In the genomic region with DNA sequence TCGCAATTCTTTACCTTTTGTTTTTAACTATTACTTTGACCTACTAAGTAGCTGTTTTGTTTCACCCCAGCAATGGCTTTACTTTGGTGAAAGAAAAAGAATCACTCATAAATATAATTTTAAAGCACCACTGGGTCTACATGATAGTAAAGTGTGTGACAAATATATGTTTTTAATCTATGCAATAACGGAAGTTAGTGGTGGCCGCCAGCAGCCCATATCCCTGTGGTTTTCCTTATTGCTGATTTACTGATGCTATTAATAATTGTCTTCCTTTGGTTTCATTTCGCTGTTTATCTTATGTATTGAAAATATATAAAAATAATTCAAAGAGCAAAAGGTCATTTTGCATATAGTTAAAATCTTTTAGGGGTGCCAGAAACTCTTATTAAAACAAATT, we compare ENCODE assay signal across 23 cellular contexts.
"Had no signal": no experiment of that assay in that cellular context is flagged by ENCODE, and none has a peak within 500 bp of the region (broad histone marks: within the 10 kb centered on the region; RNA-seq: fewer than 3 reads in every experiment).

No MANE protein-coding gene starts in this region.

- H3K4me1 ChIP-seq: esophagus squamous epithelium, sigmoid colon had no signal

- H3K9me3 ChIP-seq: esophagus squamous epithelium, lower lobe of right lung, neutrophil, sigmoid colon, stomach had no signal

- H3K9me3 Mint-ChIP-seq: activated B cell treated with CpG ODN at 0.5 μM for 24 hours; activated CD4-positive, alpha-beta memory T cell treated with anti-CD3 and anti-CD28 coated beads, Interleukin-2, amount 10 ng/mL, durations not matched to agents 7 days and 5 days; activated naive CD8-positive, alpha-beta T cell treated with anti-CD3 and anti-CD28 coated beads for 36 hours; effector memory CD8-positive, alpha-beta T cell; natural killer cell; stimulated activated effector memory CD8-positive, alpha-beta T cell treated with anti-CD3 and anti-CD28 coated beads, Interleukin-12 subunit alpha, Interleukin-12 subunit beta, amount 100 ng/mL, for 72 hours; T-helper 2 cell treated with Interferon-gamma antibody and Interleukin-4, amounts not matched to agents 5 μg/mL and 100 μg/mL, for 36 hours; type B pancreatic cell had no signal

- H3K27me3 Mint-ChIP-seq: activated B cell treated with CpG ODN at 0.5 μM for 24 hours; activated CD4-positive, alpha-beta memory T cell treated with anti-CD3 and anti-CD28 coated beads, Interleukin-2, amount 10 ng/mL, durations not matched to agents 7 days and 5 days; activated CD8-positive, alpha-beta memory T cell treated with anti-CD3 and anti-CD28 coated beads, Interleukin-2, amount 10 ng/mL, durations not matched to agents 7 days and 5 days; activated naive CD8-positive, alpha-beta T cell treated with anti-CD3 and anti-CD28 coated beads for 36 hours; effector memory CD8-positive, alpha-beta T cell; type B pancreatic cell had no signal

- DNase-seq: activated B cell treated with CpG ODN at 0.5 μM for 24 hours; activated CD4-positive, alpha-beta memory T cell treated with anti-CD3 and anti-CD28 coated beads, Interleukin-2, amount 10 ng/mL, durations not matched to agents 7 days and 5 days; activated CD4-positive, alpha-beta T cell treated with anti-CD3 and anti-CD28 coated beads for 4 hours; activated CD8-positive, alpha-beta memory T cell treated with anti-CD3 and anti-CD28 coated beads, Interleukin-2, amount 10 ng/mL, durations not matched to agents 7 days and 5 days; activated naive CD4-positive, alpha-beta T cell; activated naive CD8-positive, alpha-beta T cell treated with anti-CD3 and anti-CD28 coated beads for 36 hours; amniotic stem cell; effector memory CD8-positive, alpha-beta T cell; esophagus squamous epithelium; islet precursor cell; left colon; lower lobe of right lung; natural killer cell; sigmoid colon; stimulated activated CD4-positive, alpha-beta T cell treated with anti-CD3 and anti-CD28 coated beads, Interleukin-4, amount 100 ng/mL, for 24 hours; stomach had no signal

- H2AFZ ChIP-seq: hepatocyte, parathyroid adenoma had no signal

- H3K36me3 Mint-ChIP-seq: activated CD8-positive, alpha-beta memory T cell treated with anti-CD3 and anti-CD28 coated beads, Interleukin-2, amount 10 ng/mL, durations not matched to agents 7 days and 5 days; activated naive CD8-positive, alpha-beta T cell treated with anti-CD3 and anti-CD28 coated beads for 36 hours; natural killer cell; stimulated activated effector memory CD8-positive, alpha-beta T cell treated with anti-CD3 and anti-CD28 coated beads, Interleukin-12 subunit alpha, Interleukin-12 subunit beta, amount 100 ng/mL, for 72 hours; type B pancreatic cell had no signal

- H3K36me3 ChIP-seq: cardiac muscle cell, esophagus squamous epithelium, lower lobe of right lung, neutrophil, sigmoid colon, stomach had no signal

- H3K4me3 Mint-ChIP-seq: activated B cell treated with CpG ODN at 0.5 μM for 24 hours; activated CD4-positive, alpha-beta memory T cell treated with anti-CD3 and anti-CD28 coated beads, Interleukin-2, amount 10 ng/mL, durations not matched to agents 7 days and 5 days; activated CD8-positive, alpha-beta memory T cell treated with anti-CD3 and anti-CD28 coated beads, Interleukin-2, amount 10 ng/mL, durations not matched to agents 7 days and 5 days; activated naive CD8-positive, alpha-beta T cell treated with anti-CD3 and anti-CD28 coated beads for 36 hours; effector memory CD8-positive, alpha-beta T cell; natural killer cell; stimulated activated effector memory CD8-positive, alpha-beta T cell treated with anti-CD3 and anti-CD28 coated beads, Interleukin-12 subunit alpha, Interleukin-12 subunit beta, amount 100 ng/mL, for 72 hours; T-helper 2 cell treated with Interferon-gamma antibody and Interleukin-4, amounts not matched to agents 5 μg/mL and 100 μg/mL, for 36 hours; type B pancreatic cell had no signal

- H3K4me3 ChIP-seq: cardiac muscle cell, esophagus squamous epithelium, hepatocyte, lower lobe of right lung, sigmoid colon, stomach had no signal

- H3K4me1 Mint-ChIP-seq: activated naive CD8-positive, alpha-beta T cell treated with anti-CD3 and anti-CD28 coated beads for 36 hours; stimulated activated effector memory CD8-positive, alpha-beta T cell treated with anti-CD3 and anti-CD28 coated beads, Interleukin-12 subunit alpha, Interleukin-12 subunit beta, amount 100 ng/mL, for 72 hours had no signal

- H3K79me2 ChIP-seq: hepatocyte, parathyroid adenoma had no signal

- H3K27me3 ChIP-seq: cardiac muscle cell, esophagus squamous epithelium, hepatocyte, neutrophil, sigmoid colon, stomach had no signal

- H3K4me2 ChIP-seq: hepatocyte had no signal

- ATAC-seq: activated CD8-positive, alpha-beta memory T cell treated with anti-CD3 and anti-CD28 coated beads, Interleukin-2, amount 10 ng/mL, durations not matched to agents 7 days and 5 days; effector memory CD8-positive, alpha-beta T cell; left colon; lower lobe of right lung; natural killer cell; stimulated activated effector memory CD8-positive, alpha-beta T cell treated with anti-CD3 and anti-CD28 coated beads, Interleukin-12 subunit alpha, Interleukin-12 subunit beta, amount 100 ng/mL, for 72 hours had no signal

- H3K27ac Mint-ChIP-seq: activated B cell treated with CpG ODN at 0.5 μM for 24 hours; activated CD4-positive, alpha-beta memory T cell treated with anti-CD3 and anti-CD28 coated beads, Interleukin-2, amount 10 ng/mL, durations not matched to agents 7 days and 5 days; activated CD8-positive, alpha-beta memory T cell treated with anti-CD3 and anti-CD28 coated beads, Interleukin-2, amount 10 ng/mL, durations not matched to agents 7 days and 5 days; activated naive CD8-positive, alpha-beta T cell treated with anti-CD3 and anti-CD28 coated beads for 36 hours; effector memory CD8-positive, alpha-beta T cell; natural killer cell; stimulated activated effector memory CD8-positive, alpha-beta T cell treated with anti-CD3 and anti-CD28 coated beads, Interleukin-12 subunit alpha, Interleukin-12 subunit beta, amount 100 ng/mL, for 72 hours; T-helper 2 cell treated with Interferon-gamma antibody and Interleukin-4, amounts not matched to agents 5 μg/mL and 100 μg/mL, for 36 hours; type B pancreatic cell had no signal

- H3K27ac ChIP-seq: cardiac muscle cell, esophagus squamous epithelium, hepatocyte, lower lobe of right lung, neutrophil, parathyroid adenoma, sigmoid colon, stomach had no signal
